21 cellular contexts compared by ENCODE assay signal in the genomic region with DNA sequence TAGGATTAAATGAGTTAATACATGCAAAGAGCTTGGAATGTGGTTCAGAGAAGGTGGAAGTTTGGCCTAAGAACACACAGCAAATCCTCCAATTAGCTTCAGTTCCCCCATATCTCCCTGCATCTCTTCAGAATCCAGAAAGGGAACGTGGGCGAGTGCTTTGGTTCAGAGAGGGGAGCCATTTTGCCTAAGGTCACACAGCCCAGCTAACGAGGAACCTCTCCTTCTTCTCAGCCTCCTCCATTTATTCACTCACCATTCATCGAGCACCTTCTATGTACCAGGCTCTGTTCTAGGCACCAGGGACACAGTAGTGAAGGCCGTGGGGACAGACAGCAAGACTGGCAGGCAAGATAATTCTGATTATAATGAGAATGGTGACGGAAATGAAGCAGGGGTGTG. TPM values are rescaled to one million over a fixed set of nuclear protein-coding genes. Genes with fewer than 3 reads are reported as not detected.
DNase-seq lines count a peak whose midpoint lies in the region; ATAC-seq lines count a peak whose summit lies in the region.
"Had no signal": no experiment of that assay in that cellular context is flagged by ENCODE, and none has a peak within 500 bp of the region (broad histone marks: within the 10 kb centered on the region; RNA-seq: fewer than 3 reads in every experiment).

No MANE protein-coding gene starts in this region.

- no peaks in the 10 kb centered on the region for H3K9me3 ChIP-seq in CD4-positive, CD25-positive, alpha-beta regulatory T cell (ENCODE audit: control insufficient read depth in 2 of 2, low read length in 2 of 2)
- H3K9me3 ChIP-seq in trophoblast cell (ENCODE audit: insufficient read depth, low read depth, low read length) (no peaks in the 10 kb centered on the region), MG63 (no peaks in the 10 kb centered on the region)
- H3K9me3 ChIP-seq: body of pancreas had no signal

- no peak overlapping the region for H2BK12ac ChIP-seq in trophoblast cell (ENCODE audit: low read length)

- no peak overlapping the region for H4K12ac ChIP-seq in trophoblast cell (ENCODE audit: low read depth, low read length)

- H2BK5ac ChIP-seq in trophoblast cell (ENCODE audit: low read depth, low read length, poor library complexity): no peak overlapping the region

- no peak overlapping the region for H3K14ac ChIP-seq in trophoblast cell (ENCODE audit: low read length)

- H3K4me3 Mint-ChIP-seq in CD4-positive, CD25-positive, alpha-beta regulatory T cell: peak overlapping the region; percentile 58 to 88 (median 69)
- H3K4me3 Mint-ChIP-seq in IgD-negative memory B cell: peak overlapping the region in 1 of 4 donors; percentile 85
- H3K4me3 Mint-ChIP-seq: activated CD8-positive, alpha-beta T cell treated with anti-CD3 and anti-CD28 coated beads, Interleukin-2, amount 10 ng/mL, durations not matched to agents 7 days and 5 days; nephron progenitor cell had no signal

- peaks cover 15% of the 10 kb centered on the region for H3K4me1 ChIP-seq in CD4-positive, CD25-positive, alpha-beta regulatory T cell (ENCODE audit: control insufficient read depth, insufficient read depth, low read length, poor library complexity, severe bottlenecking)
- H3K4me1 ChIP-seq in trophoblast cell (ENCODE audit: control insufficient read depth in 1 of 2, insufficient read depth in 2 of 2, low read length in 2 of 2): peaks cover 5 to 7% of the 10 kb centered on the region in 2 experiments

- H3K9me3 Mint-ChIP-seq in CD4-positive, CD25-positive, alpha-beta regulatory T cell: peaks cover 0 to under 1% (median 0%) of the 10 kb centered on the region in 7 donors
- no peaks in the 10 kb centered on the region for H3K9me3 Mint-ChIP-seq in IgD-negative memory B cell
- H3K9me3 Mint-ChIP-seq: activated naive CD4-positive, alpha-beta T cell treated with anti-CD3 and anti-CD28 coated beads, Interleukin-2, amount 50 U/mL, for 72 hours; memory B cell had no signal

- no peak overlapping the region for H4K8ac ChIP-seq in trophoblast cell (ENCODE audit: low read depth, low read length)

- peaks cover 12% of the 10 kb centered on the region for H3K79me2 ChIP-seq in trophoblast cell (ENCODE audit: control insufficient read depth, insufficient read depth, low read length, poor library complexity)

- no peak overlapping the region for H3K4me3 ChIP-seq in CD4-positive, CD25-positive, alpha-beta regulatory T cell (ENCODE audit: low read depth, low read length)
- no peak overlapping the region for H3K4me3 ChIP-seq in trophoblast cell (ENCODE audit: low read depth, low read length)
- no peak overlapping the region for H3K4me3 ChIP-seq in MG63
- H3K4me3 ChIP-seq: body of pancreas, coronary artery had no signal

- H2BK120ac ChIP-seq in trophoblast cell (ENCODE audit: insufficient read depth, low read length, poor library complexity): no peak overlapping the region

- H4K91ac ChIP-seq in trophoblast cell (ENCODE audit: low read depth, low read length): peak overlapping the region; percentile 45

- H3K4me2 ChIP-seq in trophoblast cell (ENCODE audit: low read length): no peak overlapping the region

- no peak for ATAC-seq in CD4-positive, CD25-positive, alpha-beta regulatory T cell (ENCODE audit: low read depth in 2 of 2)
- ATAC-seq in left lobe of liver: no peak
- ATAC-seq: activated CD8-positive, alpha-beta T cell treated with anti-CD3 and anti-CD28 coated beads, Interleukin-2, amount 10 ng/mL, durations not matched to agents 7 days and 5 days; activated naive CD4-positive, alpha-beta T cell treated with anti-CD3 and anti-CD28 coated beads, Interleukin-2, amount 50 U/mL, for 72 hours; body of pancreas had no signal

- H3K27ac Mint-ChIP-seq in CD4-positive, CD25-positive, alpha-beta regulatory T cell: peak overlapping the region in 1 of 3 donors; percentile 73
- H3K27ac Mint-ChIP-seq in IgD-negative memory B cell: peak overlapping the region in 2 of 3 donors; percentile 68 to 73
- H3K27ac Mint-ChIP-seq: activated CD8-positive, alpha-beta T cell treated with anti-CD3 and anti-CD28 coated beads, Interleukin-2, amount 10 ng/mL, durations not matched to agents 7 days and 5 days; memory B cell; nephron progenitor cell had no signal

- H3K27me3 ChIP-seq in CD4-positive, CD25-positive, alpha-beta regulatory T cell (ENCODE audit: control insufficient read depth, insufficient read depth, low read length): peaks cover 3% of the 10 kb centered on the region
- H3K27me3 ChIP-seq in trophoblast cell (ENCODE audit: insufficient read depth, low read length): no peaks in the 10 kb centered on the region
- no peaks in the 10 kb centered on the region for H3K27me3 ChIP-seq in MG63
- H3K27me3 ChIP-seq: body of pancreas had no signal

- H3K36me3 Mint-ChIP-seq in CD4-positive, CD25-positive, alpha-beta regulatory T cell: no peaks in the 10 kb centered on the region
- H3K36me3 Mint-ChIP-seq in IgD-negative memory B cell: peaks cover 1% of the 10 kb centered on the region
- H3K36me3 Mint-ChIP-seq: memory B cell had no signal

- no peak overlapping the region for H3K18ac ChIP-seq in trophoblast cell (ENCODE audit: low read length)

- H3K4me1 Mint-ChIP-seq in CD4-positive, CD25-positive, alpha-beta regulatory T cell: peaks cover 6 to 17% (median 13%) of the 10 kb centered on the region in 4 donors
- H3K4me1 Mint-ChIP-seq in IgD-negative memory B cell: peaks cover 6 to 11% (median 7%) of the 10 kb centered on the region in 3 donors

- no peak overlapping the region for H2AFZ ChIP-seq in trophoblast cell (ENCODE audit: insufficient read depth, low read length, poor library complexity)

- WGBS in trophoblast cell (ENCODE audit: extremely low coverage, insufficient coverage, insufficient read length): no CpG with 5 or more reads among the region's 6 CpGs

- no peak overlapping the region for H3K9ac ChIP-seq in trophoblast cell (ENCODE audit: low read length)

- no peak overlapping the region for H3K4ac ChIP-seq in trophoblast cell (ENCODE audit: low read depth, low read length)

- peaks cover 21% of the 10 kb centered on the region for H3K79me1 ChIP-seq in trophoblast cell (ENCODE audit: low read length)

- H3K27ac ChIP-seq in CD4-positive, CD25-positive, alpha-beta regulatory T cell (ENCODE audit: insufficient read depth, low read length, poor library complexity, severe bottlenecking): no peak overlapping the region
- H3K27ac ChIP-seq in trophoblast cell (ENCODE audit: low read depth, low read length): no peak overlapping the region
- H3K27ac ChIP-seq: body of pancreas had no signal

- H3K23ac ChIP-seq in trophoblast cell (ENCODE audit: low read length): no peak overlapping the region

- H3K27me3 Mint-ChIP-seq in CD4-positive, CD25-positive, alpha-beta regulatory T cell: peaks cover 11% of the 10 kb centered on the region
- H3K27me3 Mint-ChIP-seq in IgD-negative memory B cell: peaks cover 6% of the 10 kb centered on the region

- H3K36me3 ChIP-seq in CD4-positive, CD25-positive, alpha-beta regulatory T cell (ENCODE audit: control insufficient read depth, insufficient read depth, low read length): no peaks in the 10 kb centered on the region
- no peaks in the 10 kb centered on the region for H3K36me3 ChIP-seq in trophoblast cell (ENCODE audit: control insufficient read depth in 1 of 2, insufficient read depth in 2 of 2, low read length in 2 of 2)
- peaks cover 14% of the 10 kb centered on the region for H3K36me3 ChIP-seq in MG63

- DNase-seq in CD4-positive, CD25-positive, alpha-beta regulatory T cell: no peak
- DNase-seq in left lobe of liver (ENCODE audit: low spot score) (peak; percentile 46), trophoblast cell (no peak), MG63 (no peak), NCI-H2029 treated with DMSO at 0.1 percent for 48 hours (lab: John Stamatoyannopoulos, UW) (no peak), H4 (ENCODE audit: low spot score) (no peak)
- DNase-seq: activated CD8-positive, alpha-beta T cell treated with anti-CD3 and anti-CD28 coated beads, Interleukin-2, amount 10 ng/mL, durations not matched to agents 7 days and 5 days; activated T-cell treated with anti-CD3 and anti-CD28 coated beads, Interleukin-2, amount 50 U/mL, for 48 hours; body of pancreas; hippocampal formation; islet precursor cell; NCI-H1417; NCI-H69; nephron progenitor cell; SHP77; stimulated activated CD8-positive, alpha-beta memory T cell treated with anti-CD3 and anti-CD28 coated beads, Interleukin-4, amount 100 ng/mL, for 48 hours; substantia nigra had no signal

- H2AK5ac ChIP-seq in trophoblast cell (ENCODE audit: low read length): no peak overlapping the region

RNA-seq across cellular contexts. Expression of gene CEBPB, which starts 2.3 kb away (rescaled TPM):
- total RNA-seq in CD4-positive, CD25-positive, alpha-beta regulatory T cell: 17.3 TPM
- polyA plus RNA-seq in CD4-positive, CD25-positive, alpha-beta regulatory T cell: 10 to 100 TPM; 12.3 to 12.9 (median 12.6) TPM
- 18.7 TPM for polyA plus RNA-seq in IgD-negative memory B cell
- 215 TPM for total RNA-seq in left lobe of liver
- polyA plus RNA-seq in trophoblast cell (2013): 167 and 177 TPM in 2 replicates
- total RNA-seq in MG63 (2014; rRNA removed; shearing (Covaris generic); ENCODE audit: low replicate concordance): 22.5 and 46.5 TPM in 2 replicates
- 14.8 and 22.1 TPM in 2 replicates for total RNA-seq in H4 (2014; rRNA removed; shearing (Covaris generic))

RNA-seq across cellular contexts. Expression of gene PEDS1, which starts 34.8 kb away (rescaled TPM):
- total RNA-seq in CD4-positive, CD25-positive, alpha-beta regulatory T cell: 26.4 TPM
- polyA plus RNA-seq in CD4-positive, CD25-positive, alpha-beta regulatory T cell: 10 to 100 TPM; 16.8 to 18.3 (median 17.8) TPM
- 18.9 TPM for polyA plus RNA-seq in IgD-negative memory B cell
- total RNA-seq in left lobe of liver: 9.1 TPM
- polyA plus RNA-seq in trophoblast cell (2013): 132 and 134 TPM in 2 replicates
- total RNA-seq in MG63 (2014; rRNA removed; shearing (Covaris generic); ENCODE audit: low replicate concordance): 18.2 and 31.6 TPM in 2 replicates
- 26.9 and 30.3 TPM in 2 replicates for total RNA-seq in H4 (2014; rRNA removed; shearing (Covaris generic))
